ENCODE assay signal across 1 cellular context in the genomic region with DNA sequence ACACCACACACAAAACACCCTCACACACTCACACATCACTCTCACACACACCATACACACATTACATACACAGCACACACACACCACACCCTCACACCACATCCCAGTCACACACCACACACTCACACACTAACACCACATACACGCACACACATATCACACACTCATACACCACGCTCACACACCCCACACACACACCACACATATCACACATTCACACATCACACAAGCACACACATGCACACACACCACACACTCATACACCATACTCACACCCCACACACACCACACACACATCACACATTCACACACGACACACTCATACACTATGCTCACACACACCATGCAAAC.
TF ChIP-seq lines count a peak whose summit lies in the region.

No MANE protein-coding gene starts in this region.

TF ChIP-seq in HEK293, 187 proteins besides CTCF, POLR2A, EP300 and RAD21 (continued from another document):
- TF ChIP-seq, protein P1, sequence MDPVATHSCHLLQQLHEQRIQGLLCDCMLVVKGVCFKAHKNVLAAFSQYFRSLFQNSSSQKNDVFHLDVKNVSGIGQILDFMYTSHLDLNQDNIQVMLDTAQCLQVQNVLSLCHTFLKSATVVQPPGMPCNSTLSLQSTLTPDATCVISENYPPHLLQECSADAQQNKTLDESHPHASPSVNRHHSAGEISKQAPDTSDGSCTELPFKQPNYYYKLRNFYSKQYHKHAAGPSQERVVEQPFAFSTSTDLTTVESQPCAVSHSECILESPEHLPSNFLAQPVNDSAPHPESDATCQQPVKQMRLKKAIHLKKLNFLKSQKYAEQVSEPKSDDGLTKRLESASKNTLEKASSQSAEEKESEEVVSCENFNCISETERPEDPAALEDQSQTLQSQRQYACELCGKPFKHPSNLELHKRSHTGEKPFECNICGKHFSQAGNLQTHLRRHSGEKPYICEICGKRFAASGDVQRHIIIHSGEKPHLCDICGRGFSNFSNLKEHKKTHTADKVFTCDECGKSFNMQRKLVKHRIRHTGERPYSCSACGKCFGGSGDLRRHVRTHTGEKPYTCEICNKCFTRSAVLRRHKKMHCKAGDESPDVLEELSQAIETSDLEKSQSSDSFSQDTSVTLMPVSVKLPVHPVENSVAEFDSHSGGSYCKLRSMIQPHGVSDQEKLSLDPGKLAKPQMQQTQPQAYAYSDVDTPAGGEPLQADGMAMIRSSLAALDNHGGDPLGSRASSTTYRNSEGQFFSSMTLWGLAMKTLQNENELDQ (tag by site-specific recombination; IDR thresholded peaks at IDR 0.05; ENCODE audit: low read depth), result no peak
- TF ChIP-seq ZNF707 (tag by site-specific recombination; IDR thresholded peaks at IDR 0.05), result peak; percentile 58
- TF ChIP-seq ZSCAN23 (tag by site-specific recombination; IDR thresholded peaks at IDR 0.05), result 0 out of 2 replicates have a peak, but pooled peaks have one; percentile 13
- TF ChIP-seq, protein P2, sequence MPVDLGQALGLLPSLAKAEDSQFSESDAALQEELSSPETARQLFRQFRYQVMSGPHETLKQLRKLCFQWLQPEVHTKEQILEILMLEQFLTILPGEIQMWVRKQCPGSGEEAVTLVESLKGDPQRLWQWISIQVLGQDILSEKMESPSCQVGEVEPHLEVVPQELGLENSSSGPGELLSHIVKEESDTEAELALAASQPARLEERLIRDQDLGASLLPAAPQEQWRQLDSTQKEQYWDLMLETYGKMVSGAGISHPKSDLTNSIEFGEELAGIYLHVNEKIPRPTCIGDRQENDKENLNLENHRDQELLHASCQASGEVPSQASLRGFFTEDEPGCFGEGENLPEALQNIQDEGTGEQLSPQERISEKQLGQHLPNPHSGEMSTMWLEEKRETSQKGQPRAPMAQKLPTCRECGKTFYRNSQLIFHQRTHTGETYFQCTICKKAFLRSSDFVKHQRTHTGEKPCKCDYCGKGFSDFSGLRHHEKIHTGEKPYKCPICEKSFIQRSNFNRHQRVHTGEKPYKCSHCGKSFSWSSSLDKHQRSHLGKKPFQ (tag by site-specific recombination; IDR thresholded peaks at IDR 0.05), result peak; percentile 99
- TF ChIP-seq ZNF211 (tag by site-specific recombination; IDR thresholded peaks at IDR 0.05; ENCODE audit: low read depth), result peak; percentile 39; the same call in 1 of the 2 replicates
- TF ChIP-seq ZNF174 (tag by site-specific recombination; IDR thresholded peaks at IDR 0.05), result no peak
- TF ChIP-seq, protein P3, sequence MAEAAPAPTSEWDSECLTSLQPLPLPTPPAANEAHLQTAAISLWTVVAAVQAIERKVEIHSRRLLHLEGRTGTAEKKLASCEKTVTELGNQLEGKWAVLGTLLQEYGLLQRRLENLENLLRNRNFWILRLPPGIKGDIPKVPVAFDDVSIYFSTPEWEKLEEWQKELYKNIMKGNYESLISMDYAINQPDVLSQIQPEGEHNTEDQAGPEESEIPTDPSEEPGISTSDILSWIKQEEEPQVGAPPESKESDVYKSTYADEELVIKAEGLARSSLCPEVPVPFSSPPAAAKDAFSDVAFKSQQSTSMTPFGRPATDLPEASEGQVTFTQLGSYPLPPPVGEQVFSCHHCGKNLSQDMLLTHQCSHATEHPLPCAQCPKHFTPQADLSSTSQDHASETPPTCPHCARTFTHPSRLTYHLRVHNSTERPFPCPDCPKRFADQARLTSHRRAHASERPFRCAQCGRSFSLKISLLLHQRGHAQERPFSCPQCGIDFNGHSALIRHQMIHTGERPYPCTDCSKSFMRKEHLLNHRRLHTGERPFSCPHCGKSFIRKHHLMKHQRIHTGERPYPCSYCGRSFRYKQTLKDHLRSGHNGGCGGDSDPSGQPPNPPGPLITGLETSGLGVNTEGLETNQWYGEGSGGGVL (tag by site-specific recombination; IDR thresholded peaks at IDR 0.05), result peak; percentile 51; the same call in 1 of the 2 replicates
- peak; percentile 76; the same call in 1 of the 2 replicates for TF ChIP-seq ZNF621 (tag by site-specific recombination; IDR thresholded peaks at IDR 0.05)
- TF ChIP-seq ZNF175 (tag by site-specific recombination; IDR thresholded peaks at IDR 0.05), result peak; percentile 15; the same call in 1 of the 2 replicates
- no peak for TF ChIP-seq TCF7L2 (IDR thresholded peaks at IDR 0.05; ENCODE audit: borderline replicate concordance, low read depth, low read length)
- TF ChIP-seq ZNF530 (tag by site-specific recombination; IDR thresholded peaks at IDR 0.05; ENCODE audit: low read depth), result 0 out of 2 replicates have a peak, but pooled peaks have one; percentile 20
- no peak for TF ChIP-seq ZNF426 (tag by site-specific recombination; IDR thresholded peaks at IDR 0.05)
- no peak for TF ChIP-seq ZFP69B (tag by site-specific recombination; IDR thresholded peaks at IDR 0.05)
- TF ChIP-seq OVOL3 (tag by site-specific recombination; IDR thresholded peaks at IDR 0.05), result peak; percentile 16; the same call in 1 of the 2 replicates
- TF ChIP-seq ZNF529 (tag by site-specific recombination; IDR thresholded peaks at IDR 0.05; ENCODE audit: insufficient replicate concordance), result no peak
- TF ChIP-seq ZNF114 (tag by site-specific recombination; IDR thresholded peaks at IDR 0.05), result peak; percentile 95; the same call in 1 of the 2 replicates
- no peak for TF ChIP-seq ZNF600 (tag by site-specific recombination; IDR thresholded peaks at IDR 0.05)
- peak; percentile 91; the same call in 1 of the 2 replicates for TF ChIP-seq ZNF2 (tag by site-specific recombination; IDR thresholded peaks at IDR 0.05)
- TF ChIP-seq, protein P4, sequence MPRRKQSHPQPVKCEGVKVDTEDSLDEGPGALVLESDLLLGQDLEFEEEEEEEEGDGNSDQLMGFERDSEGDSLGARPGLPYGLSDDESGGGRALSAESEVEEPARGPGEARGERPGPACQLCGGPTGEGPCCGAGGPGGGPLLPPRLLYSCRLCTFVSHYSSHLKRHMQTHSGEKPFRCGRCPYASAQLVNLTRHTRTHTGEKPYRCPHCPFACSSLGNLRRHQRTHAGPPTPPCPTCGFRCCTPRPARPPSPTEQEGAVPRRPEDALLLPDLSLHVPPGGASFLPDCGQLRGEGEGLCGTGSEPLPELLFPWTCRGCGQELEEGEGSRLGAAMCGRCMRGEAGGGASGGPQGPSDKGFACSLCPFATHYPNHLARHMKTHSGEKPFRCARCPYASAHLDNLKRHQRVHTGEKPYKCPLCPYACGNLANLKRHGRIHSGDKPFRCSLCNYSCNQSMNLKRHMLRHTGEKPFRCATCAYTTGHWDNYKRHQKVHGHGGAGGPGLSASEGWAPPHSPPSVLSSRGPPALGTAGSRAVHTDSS (tag by site-specific recombination; IDR thresholded peaks at IDR 0.05), result no peak
- TF ChIP-seq MZF1 (tag by site-specific recombination; IDR thresholded peaks at IDR 0.05; ENCODE audit: borderline replicate concordance), result no peak
- TF ChIP-seq ZBTB48 (tag by site-specific recombination; IDR thresholded peaks at IDR 0.05), result peak; percentile 21; the same call in 1 of the 2 replicates
- peak; percentile 99 for TF ChIP-seq ZNF521 (tag by site-specific recombination; IDR thresholded peaks at IDR 0.05)
